ENCODE assay signal across 17 cellular contexts in the genomic region with DNA sequence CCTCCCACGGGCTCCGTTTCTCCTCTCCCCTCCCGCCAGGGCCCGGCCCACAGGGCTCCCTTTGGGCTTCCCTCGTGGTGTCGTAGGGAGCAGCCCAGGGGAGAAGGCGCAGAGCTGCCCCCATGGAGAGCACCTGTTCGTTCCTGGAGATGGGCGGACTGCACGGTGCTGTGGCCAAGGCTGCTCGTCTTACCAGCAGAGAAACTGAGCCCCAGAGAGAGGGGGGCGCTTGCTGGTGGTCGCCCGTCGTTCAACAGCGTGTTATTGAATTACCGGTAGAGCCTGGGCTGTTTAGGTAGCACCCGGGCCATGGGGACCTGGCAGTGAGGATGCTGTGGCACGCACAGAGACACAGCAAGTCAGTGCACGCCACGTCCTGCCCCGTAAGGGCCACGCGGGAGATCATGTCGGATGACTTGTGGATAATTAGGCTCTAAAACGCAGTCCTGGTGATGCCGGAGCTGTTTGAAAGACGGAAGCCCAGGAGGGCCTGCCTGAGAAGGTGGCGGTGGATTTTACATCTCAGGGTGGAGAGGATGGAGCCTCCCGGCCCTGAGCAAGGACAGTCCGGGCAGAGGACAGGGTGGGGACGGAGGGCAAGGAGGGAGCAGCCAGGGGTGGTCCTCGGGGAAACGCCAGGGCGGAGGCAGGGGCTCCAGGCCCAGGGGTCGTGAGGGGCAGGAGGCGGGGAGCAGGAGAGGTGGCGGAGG.
DNase-seq lines count a peak whose midpoint lies in the region; ATAC-seq and TF ChIP-seq lines count a peak whose summit lies in the region.
"Had no signal": no experiment of that assay in that cellular context is flagged by ENCODE, and none has a peak within 500 bp of the region (broad histone marks: within the 10 kb centered on the region; RNA-seq: fewer than 3 reads in every experiment).

No MANE protein-coding gene starts in this region.

- ATAC-seq in activated CD8-positive, alpha-beta memory T cell treated with anti-CD3 and anti-CD28 coated beads, Interleukin-2, amount 10 ng/mL, durations not matched to agents 7 days and 5 days: no peak
- ATAC-seq in left lobe of liver (no peak), GM19452 (IDR thresholded peaks at IDR 0.05; ENCODE audit: unreplicated experiment) (no peak), HG02970 (IDR thresholded peaks at IDR 0.05; ENCODE audit: low FRiP score, unreplicated experiment) (no peak)
- ATAC-seq: stimulated activated naive CD8-positive, alpha-beta T cell treated with anti-CD3 and anti-CD28 coated beads, Interleukin-15, amount 100 ng/mL, for 72 hours; T-helper 17 cell had no signal

- POLR2A ChIA-PET in RWPE1 (lab: Yijun Ruan, JAX; ENCODE audit: low non-redundant PET): no interaction called here

- H3K36me3 Mint-ChIP-seq in activated CD8-positive, alpha-beta memory T cell treated with anti-CD3 and anti-CD28 coated beads, Interleukin-2, amount 10 ng/mL, durations not matched to agents 7 days and 5 days: no peaks in the 10 kb centered on the region

- TF ChIP-seq CTCF in RWPE1 (conservative IDR thresholded peaks at IDR 0.05; ENCODE audit: low read depth): no peak

- H3K4me3 Mint-ChIP-seq in activated CD8-positive, alpha-beta memory T cell treated with anti-CD3 and anti-CD28 coated beads, Interleukin-2, amount 10 ng/mL, durations not matched to agents 7 days and 5 days: no peak overlapping the region
- H3K4me3 Mint-ChIP-seq: stimulated activated naive CD8-positive, alpha-beta T cell treated with anti-CD3 and anti-CD28 coated beads, Interleukin-15, amount 100 ng/mL, for 72 hours; T-helper 17 cell had no signal

- DNase-seq in D341Med (ENCODE audit: low spot score) (peak; percentile 23), left lobe of liver (ENCODE audit: low spot score) (peak; percentile 37), RWPE1 (ENCODE audit: low spot score) (no peak)
- DNase-seq in activated CD8-positive, alpha-beta memory T cell treated with anti-CD3 and anti-CD28 coated beads, Interleukin-2, amount 10 ng/mL, durations not matched to agents 7 days and 5 days: peak; percentile 25
- peak; percentile 10 for DNase-seq in stimulated activated CD8-positive, alpha-beta memory T cell treated with anti-CD3 and anti-CD28 coated beads, Interleukin-4, amount 100 ng/mL, for 48 hours
- DNase-seq in activated naive CD4-positive, alpha-beta T cell treated with Interleukin-2 at 50 U/mL for 16 hours: no peak
- DNase-seq: activated CD4-positive, CD25-positive, alpha-beta regulatory T cell; anterior cingulate cortex; COR-L47; MV-4-11; NCI-H2081 treated with DMSO at 0.1 percent for 48 hours; NCI-H526; SJCRH30; T-helper 17 cell had no signal

- no peak overlapping the region for H3K27ac ChIP-seq in RWPE1
- H3K27ac ChIP-seq: SJCRH30 had no signal

- peaks cover 22% of the 10 kb centered on the region for H3K4me1 Mint-ChIP-seq in activated CD8-positive, alpha-beta memory T cell treated with anti-CD3 and anti-CD28 coated beads, Interleukin-2, amount 10 ng/mL, durations not matched to agents 7 days and 5 days

- CTCF ChIA-PET in activated CD8-positive, alpha-beta memory T cell treated with anti-CD3 and anti-CD28 coated beads, Interleukin-2, amount 10 ng/mL, durations not matched to agents 7 days and 5 days (lab: Charles Lee): no interaction called here
- CTCF ChIA-PET in RWPE1 (lab: Yijun Ruan, JAX): no interaction called here

- no peaks in the 10 kb centered on the region for H3K27me3 Mint-ChIP-seq in activated CD8-positive, alpha-beta memory T cell treated with anti-CD3 and anti-CD28 coated beads, Interleukin-2, amount 10 ng/mL, durations not matched to agents 7 days and 5 days
- H3K27me3 Mint-ChIP-seq: stimulated activated naive CD8-positive, alpha-beta T cell treated with anti-CD3 and anti-CD28 coated beads, Interleukin-15, amount 100 ng/mL, for 72 hours had no signal

- no peak overlapping the region for H3K27ac Mint-ChIP-seq in activated CD8-positive, alpha-beta memory T cell treated with anti-CD3 and anti-CD28 coated beads, Interleukin-2, amount 10 ng/mL, durations not matched to agents 7 days and 5 days

- no peaks in the 10 kb centered on the region for H3K9me3 Mint-ChIP-seq in activated CD8-positive, alpha-beta memory T cell treated with anti-CD3 and anti-CD28 coated beads, Interleukin-2, amount 10 ng/mL, durations not matched to agents 7 days and 5 days (ENCODE audit: low read depth)
- H3K9me3 Mint-ChIP-seq: stimulated activated naive CD8-positive, alpha-beta T cell treated with anti-CD3 and anti-CD28 coated beads, Interleukin-15, amount 100 ng/mL, for 72 hours had no signal

Comparison
In these comparisons a context has a peak if more than half of its experiments do, and no peak if none do; other contexts are left out.
1. DNase-seq: peak in D341Med (single experiment), activated CD8-positive, alpha-beta memory T cell treated with anti-CD3 and anti-CD28 coated beads, Interleukin-2, amount 10 ng/mL, durations not matched to agents 7 days and 5 days (single experiment), left lobe of liver (single experiment) and stimulated activated CD8-positive, alpha-beta memory T cell treated with anti-CD3 and anti-CD28 coated beads, Interleukin-4, amount 100 ng/mL, for 48 hours (single experiment); none in RWPE1 (single experiment) and activated naive CD4-positive, alpha-beta T cell treated with Interleukin-2 at 50 U/mL for 16 hours (single experiment).